In the genomic region with DNA sequence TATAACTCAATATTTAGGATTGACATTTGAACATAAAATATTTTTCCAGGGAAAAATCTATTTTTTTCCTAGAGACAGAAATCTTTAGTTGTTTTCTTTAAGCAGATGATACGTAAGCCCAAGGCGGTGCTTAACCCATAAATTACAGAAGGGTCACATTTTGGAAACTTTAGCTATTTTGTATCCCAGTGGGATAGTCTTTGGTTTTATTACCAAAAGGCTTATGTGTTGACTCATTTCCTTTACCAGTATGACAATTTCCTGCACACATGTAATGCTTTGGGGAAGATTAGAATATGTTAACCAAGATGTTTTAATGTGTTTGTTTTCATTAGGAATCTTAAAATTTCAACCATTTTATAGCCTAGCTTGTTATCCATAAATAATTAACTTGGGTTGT, we compare ENCODE assay signal across 12 cellular contexts. TPM values are rescaled to one million over a fixed set of nuclear protein-coding genes. Genes with fewer than 3 reads are reported as not detected.
A peak's percentile ranks its signal among the peaks of the same experiment; 100 is the strongest.
DNase-seq lines count a peak whose midpoint lies in the region; ATAC-seq, FAIRE-seq and TF ChIP-seq lines count a peak whose summit lies in the region.
"Had no signal": no experiment of that assay in that cellular context is flagged by ENCODE, and none has a peak within 500 bp of the region (broad histone marks: within the 10 kb centered on the region; RNA-seq: fewer than 3 reads in every experiment).

No MANE protein-coding gene starts in this region.

- no peaks in the 10 kb centered on the region for H3K9me2 ChIP-seq in HCT116 (ENCODE audit: insufficient read depth)

- H3K4me1 ChIP-seq in A549: peaks cover 34% of the 10 kb centered on the region
- H3K4me1 ChIP-seq in HCT116 (ENCODE audit: control insufficient read depth in 1 of 2, insufficient read depth in 2 of 2, low read length in 2 of 2): peaks cover 0 to 14% of the 10 kb centered on the region in 2 experiments; a peak in 3 of 4 replicates
- H3K4me1 ChIP-seq in aorta (ENCODE audit: control insufficient read depth in 1 of 2, insufficient read depth in 2 of 2, low read length in 2 of 2): no peaks in the 10 kb centered on the region

- ATAC-seq in A549 (no peak), HCT116 (peak; percentile 46), SK-N-SH treated with all-trans-retinoic acid at 6 μM for 48 hours (peak; percentile 81), GM18520 (IDR thresholded peaks at IDR 0.05; ENCODE audit: unreplicated experiment) (no peak), HG02852 (IDR thresholded peaks at IDR 0.05; ENCODE audit: unreplicated experiment) (no peak), aorta (ENCODE audit: low FRiP score) (no peak)
- ATAC-seq: GM12878; stimulated activated naive B cell treated with anti-CD40 and anti-IgM and Interleukin-4, amounts not matched to agents 10 μg/mL and 1 μg/mL and 100 μg/mL, for 72 hours had no signal

- H3K36me3 ChIP-seq in HCT116 (ENCODE audit: control insufficient read depth in 1 of 2, insufficient read depth in 2 of 2, low read length in 2 of 2) (peaks cover 2 to 3% of the 10 kb centered on the region in 2 experiments; a peak in 1 of 4 replicates), aorta (ENCODE audit: control insufficient read depth in 1 of 2, insufficient read depth in 2 of 2, low read length in 1 of 2) (no peaks in the 10 kb centered on the region)

- RAD21 ChIA-PET in HCT116 (lab: Charles Lee; ENCODE audit: low non-redundant PET in 1 of 2, low total read pairs in 2 of 2, uncharacterized antibody in 2 of 2, unreplicated experiment in 2 of 2): no interaction called here

- DNase-seq in A549 (ENCODE audit: low read depth in 1 of 2, low spot score in 1 of 2) (no peak), HCT116 (ENCODE audit: low read depth, low spot score) (no peak), fibroblast of peridontal ligament (ENCODE audit: extremely low read depth) (peak; percentile 96), amygdala (lab: John Stamatoyannopoulos, UW) (no peak), aorta (no peak)
- DNase-seq: hippocampal formation; NCI-H1694; stimulated activated naive B cell treated with anti-CD40 and anti-IgM and Interleukin-4, amounts not matched to agents 10 μg/mL and 1 μg/mL and 100 μg/mL, for 72 hours had no signal

- POLR2A ChIA-PET in A549 (lab: Yijun Ruan, JAX) (no interaction called here), HCT116 (lab: Charles Lee) (no interaction called here)

- no peak for TF ChIP-seq EP300 in A549 (IDR thresholded peaks at IDR 0.05)

- H3K27me3 ChIP-seq in HCT116 (ENCODE audit: insufficient read depth, low read length) (no peaks in the 10 kb centered on the region), aorta (ENCODE audit: control insufficient read depth in 1 of 2, insufficient read depth in 2 of 2, low read length in 1 of 2) (no peaks in the 10 kb centered on the region)

- BruUV-seq in HCT116 (replicated peaks; lab: Mats Ljungman, UMichigan): no TSS peak

- no peak for TF ChIP-seq RAD21 in A549 (conservative IDR thresholded peaks at IDR 0.05 in 1 of 2, IDR thresholded peaks at IDR 0.05 in 1 of 2)
- TF ChIP-seq RAD21 in HCT116 (IDR thresholded peaks at IDR 0.05; ENCODE audit: low read depth): no peak

- H4K20me1 ChIP-seq in HCT116 (ENCODE audit: insufficient read depth): no peaks in the 10 kb centered on the region

- WGBS in A549 (ENCODE audit: missing lambda C conversion rate): 82% methylated on average over 2 of the region's 2 CpGs
- 53 to 54% methylated on average over 2 of the region's 2 CpGs for WGBS in aorta, 2 donors

- H3K9me3 ChIP-seq in A549 (no peaks in the 10 kb centered on the region), HCT116 (ENCODE audit: control insufficient read depth in 1 of 2, insufficient read depth in 1 of 2, low read depth in 1 of 2, low read length in 2 of 2) (no peaks in the 10 kb centered on the region), aorta (ENCODE audit: control insufficient read depth, low read length) (no peaks in the 10 kb centered on the region)

- H3K9ac ChIP-seq in HCT116 (ENCODE audit: low read length): no peak overlapping the region

- TF ChIP-seq POLR2A in A549 (IDR thresholded peaks at IDR 0.05; ENCODE audit: low read length) (no peak), HCT116 (IDR thresholded peaks at IDR 0.05; ENCODE audit: borderline replicate concordance, extremely low read depth, insufficient read depth, insufficient read length) (no peak)

- H3K27ac ChIP-seq in A549 (no peak overlapping the region), HCT116 (ENCODE audit: low read depth, low read length) (no peak overlapping the region), aorta (ENCODE audit: low read depth in 1 of 2, low read length in 2 of 2) (no peak overlapping the region)

- CTCF ChIA-PET in A549 (lab: Yijun Ruan, JAX) (interaction anchor here (1.0 to 2.9 kb wide), 4 partner anchors 8 to 402 kb away, joined by 3 to 9 read pairs (median 4); no protein-coding TSS in a partner anchor), HCT116 (lab: Charles Lee) (interaction anchor here (1.2 to 5.0 kb wide), 2 partner anchors 8 to 401 kb away, joined by 4 to 13 read pairs; no protein-coding TSS in a partner anchor)

- FAIRE-seq in A549 (lab: Jason Lieb, UNC): peak; percentile 72
- FAIRE-seq: GM12878 had no signal

- H3K79me2 ChIP-seq in HCT116 (ENCODE audit: insufficient read depth, low read length): peaks cover 4% of the 10 kb centered on the region

- intact Hi-C loops in HCT116 (cut with micrococcal nuclease): no loop called here
- intact Hi-C loops in aorta (cut with DNase I): no loop called here

- H3K4me3 ChIP-seq in A549 (no peak overlapping the region), HCT116 (replicated peaks in 1 of 2; ENCODE audit: low read depth in 1 of 2, low read length in 2 of 2) (no peak overlapping the region), aorta (ENCODE audit: low read length in 2 of 2) (no peak overlapping the region)
- H3K4me3 ChIP-seq: GM12878 had no signal

- H3K4me2 ChIP-seq in A549: peak overlapping the region; percentile 16; the same call in 2 of the 3 replicates
- H3K4me2 ChIP-seq in HCT116 (ENCODE audit: low read length): peak overlapping the region; percentile 42

- no peak overlapping the region for H2AFZ ChIP-seq in HCT116 (ENCODE audit: low read depth, low read length, poor library complexity, severe bottlenecking)

- no peak for TF ChIP-seq CTCF in A549 (IDR thresholded peaks at IDR 0.05)
- TF ChIP-seq CTCF in HCT116 (IDR thresholded peaks at IDR 0.05 in 2 of 3, conservative IDR thresholded peaks at IDR 0.05 in 1 of 3; ENCODE audit: borderline replicate concordance in 1 of 3, insufficient read depth in 1 of 3, low read depth in 2 of 3, low read length in 2 of 3): no peak

TF ChIP-seq in A549, 52 proteins besides CTCF, POLR2A, EP300 and RAD21 (continues in another document):
- no peak for TF ChIP-seq CEBPB (IDR thresholded peaks at IDR 0.05)
- TF ChIP-seq KDM1A (IDR thresholded peaks at IDR 0.05; ENCODE audit: low read depth): no peak
- TF ChIP-seq HES2 (IDR thresholded peaks at IDR 0.05): no peak

TF ChIP-seq in HCT116, 20 proteins besides CTCF, POLR2A, EP300 and RAD21:
- TF ChIP-seq EZH2 (IDR thresholded peaks at IDR 0.05): no peak
- peak; percentile 29; the same call in 1 of the 2 replicates for TF ChIP-seq FOSL1 (IDR thresholded peaks at IDR 0.05; ENCODE audit: low read depth)
TF ChIP-seq in HCT116: peak in this region for 1.

TF ChIP-seq in SK-N-SH treated with all-trans-retinoic acid at 6 μM for 48 hours, 23 proteins besides CTCF, POLR2A, EP300 and RAD21:
- TF ChIP-seq OSR1 (CRISPR knock-in tag; IDR thresholded peaks at IDR 0.05) (no peak), TOX (CRISPR knock-in tag; IDR thresholded peaks at IDR 0.05; ENCODE audit: borderline replicate concordance) (no peak), ARNTL (CRISPR knock-in tag; IDR thresholded peaks at IDR 0.05; ENCODE audit: borderline replicate concordance, low read depth) (no peak), ZNF8 (CRISPR knock-in tag; IDR thresholded peaks at IDR 0.05) (no peak)
- TF ChIP-seq, protein P1, sequence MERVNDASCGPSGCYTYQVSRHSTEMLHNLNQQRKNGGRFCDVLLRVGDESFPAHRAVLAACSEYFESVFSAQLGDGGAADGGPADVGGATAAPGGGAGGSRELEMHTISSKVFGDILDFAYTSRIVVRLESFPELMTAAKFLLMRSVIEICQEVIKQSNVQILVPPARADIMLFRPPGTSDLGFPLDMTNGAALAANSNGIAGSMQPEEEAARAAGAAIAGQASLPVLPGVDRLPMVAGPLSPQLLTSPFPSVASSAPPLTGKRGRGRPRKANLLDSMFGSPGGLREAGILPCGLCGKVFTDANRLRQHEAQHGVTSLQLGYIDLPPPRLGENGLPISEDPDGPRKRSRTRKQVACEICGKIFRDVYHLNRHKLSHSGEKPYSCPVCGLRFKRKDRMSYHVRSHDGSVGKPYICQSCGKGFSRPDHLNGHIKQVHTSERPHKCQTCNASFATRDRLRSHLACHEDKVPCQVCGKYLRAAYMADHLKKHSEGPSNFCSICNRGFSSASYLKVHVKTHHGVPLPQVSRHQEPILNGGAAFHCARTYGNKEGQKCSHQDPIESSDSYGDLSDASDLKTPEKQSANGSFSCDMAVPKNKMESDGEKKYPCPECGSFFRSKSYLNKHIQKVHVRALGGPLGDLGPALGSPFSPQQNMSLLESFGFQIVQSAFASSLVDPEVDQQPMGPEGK (CRISPR knock-in tag; IDR thresholded peaks at IDR 0.05; ENCODE audit: borderline replicate concordance): no peak

RNA-seq across cellular contexts. Expression of gene DYNC1I2, which starts 24.8 kb away (rescaled TPM):
- polyA plus RNA-seq in A549 (2011; rRNA removed) (137 and 150 TPM in 2 replicates), A549 (2017; fragmentation: RNase III; extraction: RNeasy Plus Mini Kit Qiagen cat#74134 plus additional on column Dnase treatment) (87.6 to 94.7 TPM (median 88.1 TPM) in 3 replicates), aorta (10 to 100 TPM; 79.5 to 95.2 TPM)
- polyA plus RNA-seq in A549 (2012; cell fraction: cytosol; rRNA removed): 51.4 and 52.5 TPM in 2 replicates
- 33.9 and 55.7 TPM in 2 replicates for polyA plus RNA-seq in A549 (2012; cell fraction: nucleus; rRNA removed)
- 51.2 and 51.8 TPM in 2 replicates for polyA minus RNA-seq in A549 (2011; rRNA and poly(A)+ RNA removed)
- total RNA-seq in HCT116 (2021; ENCODE audit: unreplicated experiment) (39.4 TPM), aorta (100 to 1,000 TPM in 1 of 2 donors, 10 to 100 TPM in 1; 91.1 to 103 TPM)
- polyA plus RNA-seq in HCT116 (2012): 31.6 and 34.2 TPM in 2 replicates

Comparison
In these comparisons a context has a peak if more than half of its experiments do, and no peak if none do; other contexts are left out.
1. ATAC-seq: peak in HCT116 (single experiment) and SK-N-SH treated with all-trans-retinoic acid at 6 μM for 48 hours (single experiment); none in A549 (0 of 2), GM18520 (single experiment), HG02852 (single experiment) and aorta (single experiment).